15 cellular contexts compared by ENCODE assay signal in genomic region chr1:37100310-37100709, GRCh38.
DNase-seq lines count a peak whose midpoint lies in the region; ATAC-seq, FAIRE-seq and TF ChIP-seq lines count a peak whose summit lies in the region.
"Had no signal": no experiment of that assay in that cellular context is flagged by ENCODE, and none has a peak within 500 bp of the region (broad histone marks: within the 10 kb centered on the region; RNA-seq: fewer than 3 reads in every experiment).

No MANE protein-coding gene starts in this region.

- WGBS in H1 (ENCODE audit: extremely low coverage in 1 of 2, insufficient coverage in 1 of 2, insufficient read length in 1 of 2, insufficient replicate concordance in 2 of 2, low coverage in 1 of 2, low lambda C conversion rate in 2 of 2, missing lambda C conversion rate in 1 of 2), 2 experiments = 83% methylated on average over 1 of the region's 1 CpG; no CpG with 5 or more reads in 1 of the 2 experiments
- 45% methylated on average over 1 of the region's 1 CpG for WGBS in smooth muscle cell (ENCODE audit: low lambda C conversion rate)

- peaks cover 4% of the 10 kb centered on the region; the same call in 1 of the 2 replicates for H3K23me2 ChIP-seq in H1 (ENCODE audit: low read depth, low read length)

- TF ChIP-seq POLR2A in H1 (IDR thresholded peaks at IDR 0.05; ENCODE audit: control extremely low read depth in 1 of 2, low read depth in 2 of 2, low read length in 2 of 2) = no peak

- H3K36me3 ChIP-seq in H1 (ENCODE audit: control insufficient read depth in 2 of 4, insufficient read depth in 4 of 4, low read length in 3 of 4) = no peaks in the 10 kb centered on the region
- no peaks in the 10 kb centered on the region for H3K36me3 ChIP-seq in smooth muscle cell (ENCODE audit: low read depth)
- H3K36me3 ChIP-seq: BE2C, MG63, Peyer's patch had no signal

- H2AFZ ChIP-seq in H1 (ENCODE audit: low read length) = no peak overlapping the region
- no peak overlapping the region for H2AFZ ChIP-seq in smooth muscle cell (ENCODE audit: low read depth)

- no peak overlapping the region for H3K27ac ChIP-seq in H1 (ENCODE audit: low read depth, low read length)
- H3K27ac ChIP-seq in smooth muscle cell (ENCODE audit: low read depth) = no peak overlapping the region
- H3K27ac ChIP-seq: Peyer's patch had no signal

- no peak overlapping the region for H4K8ac ChIP-seq in H1 (ENCODE audit: extremely low read depth, insufficient read depth, low read length)

- no peak overlapping the region for H2BK15ac ChIP-seq in H1 (ENCODE audit: low read length)

- H2BK12ac ChIP-seq in H1 (ENCODE audit: low read depth, low read length) = no peak overlapping the region

- H3K14ac ChIP-seq in H1 (ENCODE audit: insufficient read length) = no peak overlapping the region

- no peak for TF ChIP-seq RAD21 in H1 (IDR thresholded peaks at IDR 0.05 in 1 of 2, conservative IDR thresholded peaks at IDR 0.05 in 1 of 2; ENCODE audit: low read depth in 2 of 2, low read length in 2 of 2)

- H3K4me1 ChIP-seq in H1 (replicated peaks in 1 of 4; ENCODE audit: control insufficient read depth in 3 of 4, insufficient read depth in 4 of 4, low read length in 3 of 4) (no peaks in the 10 kb centered on the region; a peak in 1 of 7 replicates), smooth muscle cell (ENCODE audit: low read depth) (no peaks in the 10 kb centered on the region)
- H3K4me1 ChIP-seq: BE2C, Peyer's patch had no signal

- no peak overlapping the region for H3K18ac ChIP-seq in H1 (ENCODE audit: extremely low read depth, low read length)

- H3K4me3 ChIP-seq in H1 (ENCODE audit: extremely low read depth in 1 of 4, insufficient read depth in 2 of 4, low read depth in 3 of 4, low read length in 4 of 4) = no peak overlapping the region
- H3K4me3 ChIP-seq in smooth muscle cell = no peak overlapping the region
- H3K4me3 ChIP-seq: MG63, Peyer's patch had no signal

- CTCF ChIA-PET in H1 (lab: Charles Lee; ENCODE audit: partially characterized antibody) = no interaction called here

- TF ChIP-seq CTCF in H1 (IDR thresholded peaks at IDR 0.05; ENCODE audit: control extremely low read depth in 1 of 3, insufficient read depth in 1 of 3, low read depth in 1 of 3, low read length in 3 of 3) (no peak), smooth muscle cell (IDR thresholded peaks at IDR 0.05; ENCODE audit: borderline replicate concordance, insufficient read depth, poor library complexity, severe bottlenecking) (no peak)

- H2BK5ac ChIP-seq in H1 (ENCODE audit: low read depth, low read length) = peak overlapping the region; percentile 2; the same call in 1 of the 2 replicates

- H3K4me2 ChIP-seq in H1 (ENCODE audit: insufficient read depth in 1 of 2, low read depth in 2 of 2, low read length in 2 of 2) = no peak overlapping the region
- H3K4me2 ChIP-seq in smooth muscle cell = no peak overlapping the region

- FAIRE-seq in H1 (lab: Jason Lieb, UNC) = no peak
- FAIRE-seq: GM12891 had no signal

- no peak overlapping the region for H2BK120ac ChIP-seq in H1 (replicated peaks; ENCODE audit: low read depth, low read length)

- H2BK20ac ChIP-seq in H1 (ENCODE audit: low read length) = no peak overlapping the region

- ATAC-seq in GM19328 (IDR thresholded peaks at IDR 0.05; ENCODE audit: unreplicated experiment) (no peak), GM19455 (IDR thresholded peaks at IDR 0.05; ENCODE audit: unreplicated experiment) (no peak)
- ATAC-seq: SK-N-SH treated with all-trans-retinoic acid at 6 μM for 48 hours had no signal

- no peak overlapping the region for H3K23ac ChIP-seq in H1 (ENCODE audit: insufficient read length)

- H3K4ac ChIP-seq in H1 (replicated peaks; ENCODE audit: insufficient read length, low read depth, low read length) = peak overlapping the region; percentile 49

- H4K5ac ChIP-seq in H1 (ENCODE audit: insufficient read length, low read depth, low read length) = no peak overlapping the region

- H4K91ac ChIP-seq in H1 (replicated peaks; ENCODE audit: insufficient read length, low read length) = peak overlapping the region; percentile 40

- DNase-seq in COLO668 (lab: John Stamatoyannopoulos, UW; ENCODE audit: unreplicated experiment) (peak; percentile 41), HT1080 (ENCODE audit: low read depth) (peak; percentile 13), NCI-H345 treated with DMSO at 0.1 percent for 48 hours (lab: John Stamatoyannopoulos, UW; ENCODE audit: unreplicated experiment) (peak; percentile 28), H1 (ENCODE audit: low read depth in 1 of 2, low spot score in 2 of 2) (no peak), smooth muscle cell (lab: John Stamatoyannopoulos, UW; ENCODE audit: unreplicated experiment) (no peak)
- DNase-seq: BE2C, MG63, NCI-H1417 treated with DMSO at 0.1 percent for 48 hours, NCI-H1930, NCI-H446 treated with DMSO at 0.1 percent for 48 hours, Peyer's patch had no signal

- H3K79me2 ChIP-seq in H1 (ENCODE audit: control insufficient read depth in 1 of 2, insufficient read depth in 2 of 2, low read length in 2 of 2) (no peaks in the 10 kb centered on the region), smooth muscle cell (ENCODE audit: low read depth) (no peaks in the 10 kb centered on the region)

- no peaks in the 10 kb centered on the region for H3K79me1 ChIP-seq in H1 (ENCODE audit: low read depth, low read length)

- TF ChIP-seq EP300 in H1 (IDR thresholded peaks at IDR 0.05; ENCODE audit: borderline replicate concordance in 1 of 2, low read depth in 2 of 2, low read length in 2 of 2) = no peak

- no peaks in the 10 kb centered on the region for H3K9me3 ChIP-seq in H1 (ENCODE audit: insufficient read depth in 2 of 2, low read depth in 1 of 2, low read length in 1 of 2)
- H3K9me3 ChIP-seq in smooth muscle cell (replicated peaks; ENCODE audit: low read depth) = no peaks in the 10 kb centered on the region
- H3K9me3 ChIP-seq: BE2C, MG63, Peyer's patch had no signal

- H3K27me3 ChIP-seq in H1 (replicated peaks in 1 of 4; ENCODE audit: control insufficient read depth in 3 of 4, extremely low read depth in 1 of 4, insufficient read depth in 3 of 4, low read length in 3 of 4) (no peaks in the 10 kb centered on the region), smooth muscle cell (ENCODE audit: low read depth) (peaks cover 31% of the 10 kb centered on the region)
- H3K27me3 ChIP-seq: BE2C, MG63, Peyer's patch had no signal

- POLR2A ChIA-PET in H1 (lab: Charles Lee; ENCODE audit: partially characterized antibody) = no interaction called here

- no peaks in the 10 kb centered on the region for H3F3A ChIP-seq in smooth muscle cell (ENCODE audit: low read depth)

- H2AK5ac ChIP-seq in H1 (ENCODE audit: low read depth, low read length) = no peak overlapping the region

- no peak overlapping the region for H3K56ac ChIP-seq in H1 (replicated peaks; ENCODE audit: insufficient read length, low read depth, low read length)

- H4K20me1 ChIP-seq in H1 (replicated peaks in 1 of 2; ENCODE audit: control insufficient read depth in 1 of 2, insufficient read depth in 2 of 2, low read length in 2 of 2) (no peaks in the 10 kb centered on the region), smooth muscle cell (ENCODE audit: low read depth) (no peaks in the 10 kb centered on the region)

- H3K9ac ChIP-seq in H1 (replicated peaks in 1 of 4; ENCODE audit: extremely low read depth in 1 of 4, low read depth in 3 of 4, low read length in 3 of 4) (no peak overlapping the region), smooth muscle cell (ENCODE audit: low read depth) (no peak overlapping the region)

TF ChIP-seq in H1, 55 proteins besides CTCF, POLR2A, EP300 and RAD21:
- TF ChIP-seq KDM1A (IDR thresholded peaks at IDR 0.05; ENCODE audit: borderline replicate concordance, low read length) (no peak), PHF8 (conservative IDR thresholded peaks at IDR 0.05; ENCODE audit: low read depth, low read length) (no peak)

Comparison
In these comparisons a context has a peak if more than half of its experiments do, and no peak if none do; other contexts are left out.
1. DNase-seq: peak in COLO668 (single experiment), HT1080 (single experiment) and NCI-H345 treated with DMSO at 0.1 percent for 48 hours (single experiment); none in H1 (0 of 2) and smooth muscle cell (single experiment).